ENCODE assay signal across 10 cellular contexts in genomic region chr10:12221323-12222298, GRCh38. TPM values are rescaled to one million over a fixed set of nuclear protein-coding genes. Genes with fewer than 3 reads are reported as not detected.
DNase-seq lines count a peak whose midpoint lies in the region; ATAC-seq, FAIRE-seq and TF ChIP-seq lines count a peak whose summit lies in the region.
"Had no signal": no experiment of that assay in that cellular context is flagged by ENCODE, and none has a peak within 500 bp of the region (broad histone marks: within the 10 kb centered on the region; RNA-seq: fewer than 3 reads in every experiment).

No MANE protein-coding gene starts in this region.

- no peaks in the 10 kb centered on the region for H3K27me3 Mint-ChIP-seq in Caco-2 (ENCODE audit: insufficient read depth, unreplicated experiment)

- no peak for TF ChIP-seq CTCF in Caco-2 (IDR thresholded peaks at IDR 0.05; ENCODE audit: insufficient read depth in 1 of 2, low read depth in 1 of 2, low read length in 1 of 2, severe bottlenecking in 1 of 2, unreplicated experiment in 1 of 2)
- no peak for TF ChIP-seq CTCF in mammary epithelial cell (conservative IDR thresholded peaks at IDR 0.05 in 1 of 2, IDR thresholded peaks at IDR 0.05 in 1 of 2; ENCODE audit: extremely low read depth in 1 of 2, insufficient read depth in 1 of 2, low read depth in 1 of 2, low read length in 2 of 2)

- in situ Hi-C loops in mammary epithelial cell (cut with MboI; ENCODE audit: low sequenced_read_pairs in 2 of 2): no loop called here

- 100% methylated on average over 8 of the region's 10 CpGs for WGBS in mammary epithelial cell (ENCODE audit: low coverage, missing lambda C conversion rate)

- peaks cover 47% of the 10 kb centered on the region for H3K79me2 ChIP-seq in mammary epithelial cell (ENCODE audit: insufficient read depth, low read length)

- CTCF ChIA-PET in Caco-2 (lab: Charles Lee): no interaction called here
- CTCF ChIA-PET in mammary epithelial cell (lab: Charles Lee; ENCODE audit: low non-redundant PET): no interaction called here

- H3K4me1 ChIP-seq in Caco-2: no peaks in the 10 kb centered on the region
- no peaks in the 10 kb centered on the region for H3K4me1 ChIP-seq in mammary epithelial cell (ENCODE audit: insufficient read depth, low read length)
- H3K4me1 ChIP-seq: parathyroid adenoma had no signal

- no peak overlapping the region for H3K4me2 ChIP-seq in mammary epithelial cell (ENCODE audit: insufficient read depth, low read depth, low read length)

- intact Hi-C loops in Caco-2 (cut with micrococcal nuclease; ENCODE audit: unreplicated experiment): no loop called here
- intact Hi-C loops in mammary epithelial cell (cut with micrococcal nuclease): no loop called here
- intact Hi-C loops in left colon (cut with DNase I, micrococcal nuclease): no loop called here

- no TSS peak for BruUV-seq in Caco-2 (replicated peaks; lab: Mats Ljungman, UMichigan)
- no TSS peak for BruUV-seq in mammary epithelial cell (replicated peaks; lab: Mats Ljungman, UMichigan)

- peak; percentile 49 for ATAC-seq in left colon

- peaks cover 98% of the 10 kb centered on the region for H3K36me3 Mint-ChIP-seq in Caco-2 (ENCODE audit: insufficient read depth, unreplicated experiment)

- H3K9me3 ChIP-seq in Caco-2 (no peaks in the 10 kb centered on the region), mammary epithelial cell (replicated peaks; ENCODE audit: insufficient read depth, low read length) (no peaks in the 10 kb centered on the region)

- FAIRE-seq in HTR-8/SVneo (lab: Jason Lieb, UNC): no peak

- no peaks in the 10 kb centered on the region for H3K9me3 Mint-ChIP-seq in Caco-2 (ENCODE audit: unreplicated experiment)

- H3K36me3 ChIP-seq in Caco-2 (ENCODE audit: control insufficient read depth, insufficient read depth, low read length) (peaks cover 6% of the 10 kb centered on the region), mammary epithelial cell (ENCODE audit: insufficient read depth, low read length) (peaks cover 8% of the 10 kb centered on the region)

- no peaks in the 10 kb centered on the region for H3K4me1 Mint-ChIP-seq in Caco-2 (ENCODE audit: low read depth, unreplicated experiment)

- H3K4me3 Mint-ChIP-seq in Caco-2 (ENCODE audit: unreplicated experiment): no peak overlapping the region

- no peak overlapping the region for H3K9ac ChIP-seq in mammary epithelial cell (ENCODE audit: insufficient read depth, low read length)
- H3K9ac ChIP-seq: parathyroid adenoma had no signal

- no peak overlapping the region for H3K27ac ChIP-seq in mammary epithelial cell (ENCODE audit: insufficient read depth, low read depth, low read length)
- H3K27ac ChIP-seq: parathyroid adenoma had no signal

- peak; percentile 45 to 66 for DNase-seq in Caco-2
- peak; percentile 11 for DNase-seq in HTR-8/SVneo (ENCODE audit: insufficient read length, low spot score)
- DNase-seq in mammary epithelial cell: peak; percentile 6
- DNase-seq in left colon: no peak
- DNase-seq in GM03348 (ENCODE audit: low spot score): no peak
- DNase-seq in stimulated activated naive CD4-positive, alpha-beta T cell (lab: John Stamatoyannopoulos, UW): no peak
- DNase-seq in stimulated activated CD8-positive, alpha-beta memory T cell treated with anti-CD3 and anti-CD28 coated beads, Interleukin-4, amount 100 ng/mL, for 48 hours: no peak
- DNase-seq in epidermal melanocyte (ENCODE audit: insufficient read length, low spot score): no peak
- DNase-seq: hippocampal formation had no signal

- no peak overlapping the region for H3K4me3 ChIP-seq in Caco-2 (ENCODE audit: low read depth, low read length)
- no peak overlapping the region for H3K4me3 ChIP-seq in mammary epithelial cell (replicated peaks in 1 of 3; ENCODE audit: insufficient read depth in 1 of 3, low read depth in 2 of 3, low read length in 3 of 3)

- dilution Hi-C loops in mammary epithelial cell (cut with HindIII; ENCODE audit: low sequenced_read_pairs): no loop called here

- H2AFZ ChIP-seq in mammary epithelial cell (ENCODE audit: low read depth, low read length): no peak overlapping the region
- H2AFZ ChIP-seq: parathyroid adenoma had no signal

- POLR2A ChIA-PET in Caco-2 (lab: Charles Lee): no interaction called here

- no peaks in the 10 kb centered on the region for H4K20me1 ChIP-seq in mammary epithelial cell (ENCODE audit: insufficient read depth, low read length)

- H3K27ac Mint-ChIP-seq in Caco-2 (ENCODE audit: unreplicated experiment): no peak overlapping the region

- no peaks in the 10 kb centered on the region for H3K27me3 ChIP-seq in Caco-2 (replicated peaks; ENCODE audit: control insufficient read depth, insufficient read depth, low read length)
- no peaks in the 10 kb centered on the region for H3K27me3 ChIP-seq in mammary epithelial cell (ENCODE audit: insufficient read depth, low read length)

RNA-seq across cellular contexts. Expression of gene CDC123, which starts 25.6 kb away (rescaled TPM):
- 190 and 199 TPM in 2 replicates for total RNA-seq in Caco-2 (2022)
- 10 to 100 TPM; 73.5 to 97.0 TPM for total RNA-seq in mammary epithelial cell
- polyA plus RNA-seq in mammary epithelial cell: 189 TPM
- 525 TPM for polyA minus RNA-seq in mammary epithelial cell
- total RNA-seq in left colon: 10 to 100 TPM; 44.4 to 58.8 TPM

RNA-seq across cellular contexts. Expression of gene NUDT5, which starts 25.9 kb away (rescaled TPM):
- total RNA-seq in Caco-2 (2022) (160 and 164 TPM in 2 replicates), mammary epithelial cell (10 to 100 TPM; 46.3 to 78.9 TPM), left colon (10 to 100 TPM; 33.9 to 45.3 TPM)
- 105 TPM for polyA plus RNA-seq in mammary epithelial cell
- polyA minus RNA-seq in mammary epithelial cell: 51.5 TPM

Comparison
In these comparisons a context has a peak if more than half of its experiments do, and no peak if none do; other contexts are left out.
1. DNase-seq: peak in Caco-2 (2 of 2), HTR-8/SVneo (single experiment) and mammary epithelial cell (single experiment); none in left colon (0 of 2), GM03348 (single experiment), stimulated activated naive CD4-positive, alpha-beta T cell (0 of 6), stimulated activated CD8-positive, alpha-beta memory T cell treated with anti-CD3 and anti-CD28 coated beads, Interleukin-4, amount 100 ng/mL, for 48 hours (single experiment) and epidermal melanocyte (single experiment).